Comparison of ENCODE assay signal across 8 cellular contexts in the genomic region with DNA sequence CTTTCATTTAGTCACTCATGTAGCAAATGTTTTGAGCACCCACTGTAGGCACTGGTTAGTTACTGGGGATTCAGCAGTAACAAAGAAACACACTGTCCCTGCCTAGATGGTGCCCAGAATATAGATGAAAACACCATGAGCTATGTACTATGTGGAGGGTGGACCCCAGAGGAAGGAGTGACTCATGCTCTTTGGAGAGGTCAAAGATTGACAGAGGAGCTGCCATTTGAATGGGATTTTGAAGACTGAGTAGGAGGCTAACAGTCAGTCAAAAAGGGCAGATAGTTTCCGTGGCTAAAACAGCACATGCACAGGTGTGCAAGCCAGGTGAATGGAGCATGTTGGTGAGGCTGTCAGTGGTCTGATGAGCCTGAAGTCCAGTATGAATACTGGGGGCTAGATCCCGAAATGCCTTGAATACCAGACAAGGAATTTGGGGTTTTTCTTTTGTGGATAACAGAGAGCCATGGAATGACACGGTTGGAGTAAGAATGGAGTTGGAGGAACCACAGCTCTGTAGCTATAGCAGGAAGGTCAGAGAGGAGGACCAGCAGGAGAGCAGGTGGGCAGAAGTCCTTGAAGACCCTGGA. TPM values are rescaled to one million over a fixed set of nuclear protein-coding genes. Genes with fewer than 3 reads are reported as not detected.
DNase-seq lines count a peak whose midpoint lies in the region; ATAC-seq and TF ChIP-seq lines count a peak whose summit lies in the region.

No MANE protein-coding gene starts in this region.

- H3K4me3 ChIP-seq in GM12864 (ENCODE audit: low read depth, low read length) (peak overlapping the region; percentile 39), SJCRH30 (no peak overlapping the region), ovary (no peak overlapping the region)

- DNase-seq in GM12864 (ENCODE audit: low read depth) = no peak
- no peak for DNase-seq in SJCRH30
- DNase-seq in NCI-H2227 treated with DMSO at 0.1 percent for 48 hours (lab: John Stamatoyannopoulos, UW) = no peak
- DNase-seq in ovary = no peak
- no peak for DNase-seq in NCI-H187 (lab: John Stamatoyannopoulos, UW)
- DNase-seq in activated gamma-delta T cell treated with Interleukin-2 at 50 U/mL for 16 hours = no peak

- peak; percentile 33 for ATAC-seq in GM21825 (IDR thresholded peaks at IDR 0.05; ENCODE audit: unreplicated experiment)
- peak; percentile 32 for ATAC-seq in esophagus mucosa

- intact Hi-C loops in ovary (cut with DNase I) = no loop called here

- WGBS in ovary, 3 donors = 66 to 71% (median 69%) methylated on average over 3 of the region's 3 CpGs

- peaks cover 17% of the 10 kb centered on the region for H3K4me1 ChIP-seq in SJCRH30
- no peaks in the 10 kb centered on the region for H3K4me1 ChIP-seq in ovary (ENCODE audit: insufficient read depth)

- TF ChIP-seq CTCF in GM12864 (IDR thresholded peaks at IDR 0.05; ENCODE audit: low read depth, low read length, missing control alignments) = no peak
- no peak for TF ChIP-seq CTCF in ovary (IDR thresholded peaks at IDR 0.05)

- H3K36me3 ChIP-seq in SJCRH30 (peaks cover 16% of the 10 kb centered on the region), ovary (no peaks in the 10 kb centered on the region)

- H3K27ac ChIP-seq in SJCRH30 (peak overlapping the region; percentile 32), ovary (no peak overlapping the region)

- TF ChIP-seq EP300 in ovary (IDR thresholded peaks at IDR 0.05) = no peak

- H3K27me3 ChIP-seq in SJCRH30 (no peaks in the 10 kb centered on the region), ovary (no peaks in the 10 kb centered on the region)

- TF ChIP-seq POLR2A in ovary (IDR thresholded peaks at IDR 0.05) = no peak

- H3K9me3 ChIP-seq in SJCRH30 (replicated peaks) = no peaks in the 10 kb centered on the region
- no peaks in the 10 kb centered on the region for H3K9me3 ChIP-seq in ovary

RNA-seq across cellular contexts. Expression of a gene that starts 6.1 kb away (rescaled TPM):
- total RNA-seq in SJCRH30 (2014; rRNA removed; shearing (Covaris generic)) = 3.8 and 4.6 TPM in 2 replicates
- total RNA-seq in esophagus mucosa (0.56 TPM), ovary (under 1 TPM in 5 of 7 donors, not detected in 2; 0.05 to 0.45 (median 0.23) TPM)
- under 1 TPM; 0.01 to 1.00 TPM for polyA plus RNA-seq in ovary
